11 cellular contexts compared by ENCODE assay signal in the genomic region with DNA sequence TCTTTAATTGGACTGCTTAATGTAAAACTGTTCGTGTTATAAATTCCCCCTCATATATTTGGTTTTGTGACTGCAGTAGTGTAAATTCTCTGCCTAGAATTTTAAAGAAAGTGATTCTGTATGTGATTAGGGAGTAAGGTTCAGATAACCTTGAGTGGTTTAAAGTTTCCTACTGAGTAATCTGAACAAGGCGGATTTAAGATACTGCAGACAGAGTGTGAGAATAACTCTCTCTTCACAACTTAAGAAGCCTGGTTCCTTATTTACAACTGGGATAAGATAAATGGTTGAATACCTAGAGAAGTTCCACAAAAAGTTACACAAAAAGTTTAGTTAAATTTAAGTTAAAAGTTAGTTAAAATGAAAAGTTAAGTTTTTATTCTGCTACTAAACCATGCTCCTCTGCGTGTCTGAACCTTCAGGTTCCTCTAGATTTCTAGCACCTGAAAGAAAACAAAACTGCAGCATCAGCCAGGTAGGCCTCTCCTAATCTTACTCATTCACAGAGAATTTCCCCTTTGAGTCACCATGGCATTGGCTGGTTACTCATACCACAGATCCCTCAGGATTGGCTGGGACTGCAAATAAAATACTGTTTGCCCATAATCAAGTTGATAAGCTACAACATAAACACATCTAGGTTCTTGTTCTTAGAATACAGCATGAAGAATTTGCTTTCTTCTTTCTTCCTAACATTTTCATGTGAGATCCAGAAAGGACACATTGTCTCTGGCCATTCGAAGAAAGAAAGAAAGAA. TPM values are rescaled to one million over a fixed set of nuclear protein-coding genes. Genes with fewer than 3 reads are reported as not detected.
DNase-seq lines count a peak whose midpoint lies in the region; ATAC-seq and TF ChIP-seq lines count a peak whose summit lies in the region.
"Had no signal": no experiment of that assay in that cellular context is flagged by ENCODE, and none has a peak within 500 bp of the region (broad histone marks: within the 10 kb centered on the region; RNA-seq: fewer than 3 reads in every experiment).

A gene (plus strand): TSS at position 614 of the 757 bp plus-strand sequence. CDS start 187 bp downstream, outside the sequence.

- no peaks in the 10 kb centered on the region for H3K4me1 ChIP-seq in colonic mucosa

- no peak for TF ChIP-seq CTCF in colonic mucosa (IDR thresholded peaks at IDR 0.05)

- peak; percentile 32 for DNase-seq in COLO829 (ENCODE audit: low spot score)
- DNase-seq in colonic mucosa = peak; percentile 83
- peak; percentile 70 for DNase-seq in mucosa of gallbladder (ENCODE audit: low spot score)
- DNase-seq in AG20443 (ENCODE audit: low spot score) = no peak
- DNase-seq in NK-92 (lab: John Stamatoyannopoulos, UW; ENCODE audit: unreplicated experiment) = no peak
- DNase-seq: activated CD4-positive, alpha-beta T cell treated with anti-CD3 and anti-CD28 coated beads for 48 hours; CD4-positive, alpha-beta T cell had no signal

- peak within 1 kb of the TSS; percentile 42 for H3K4me3 ChIP-seq in colonic mucosa
- H3K4me3 ChIP-seq: coronary artery had no signal

- H3K27ac ChIP-seq in colonic mucosa = peak within 1 kb of the TSS; percentile 89
- H3K27ac ChIP-seq: coronary artery had no signal

- ATAC-seq in HG03432 (IDR thresholded peaks at IDR 0.05; ENCODE audit: unreplicated experiment) (peak; percentile 61), HG02571 (IDR thresholded peaks at IDR 0.05; ENCODE audit: unreplicated experiment) (no peak), GM21786 (IDR thresholded peaks at IDR 0.05; ENCODE audit: unreplicated experiment) (no peak)

- no peaks in the 10 kb centered on the region for H3K9me3 ChIP-seq in colonic mucosa

- peak within 1 kb of the TSS; percentile 38 to 76 for H3K9ac ChIP-seq in colonic mucosa (ENCODE audit: low read depth in 2 of 2, low read length in 2 of 2)

- intact Hi-C loops in colonic mucosa (cut with DNase I) = no loop called here

- no peaks in the 10 kb centered on the region for H3K27me3 ChIP-seq in colonic mucosa

- no peaks in the 10 kb centered on the region for H3K36me3 ChIP-seq in colonic mucosa

RNA-seq across cellular contexts. Expression of the gene that starts here (rescaled TPM):
- 10 to 100 TPM; 17.6 to 44.1 TPM for total RNA-seq in colonic mucosa
- 18.5 TPM for total RNA-seq in mucosa of gallbladder
- total RNA-seq: CD4-positive, alpha-beta T cell had no signal

Comparison
In these comparisons a context has a peak if more than half of its experiments do, and no peak if none do; other contexts are left out.
1. DNase-seq: peak in COLO829 (single experiment), colonic mucosa (single experiment) and mucosa of gallbladder (single experiment); none in AG20443 (single experiment) and NK-92 (single experiment).